21 cellular contexts compared by ENCODE assay signal in genomic region chr15:33313491-33313890, GRCh38. TPM values are rescaled to one million over a fixed set of nuclear protein-coding genes. Genes with fewer than 3 reads are reported as not detected.
"Had no signal": no experiment of that assay in that cellular context is flagged by ENCODE, and none has a peak within 500 bp of the region (broad histone marks: within the 10 kb centered on the region; RNA-seq: fewer than 3 reads in every experiment).

No MANE protein-coding gene starts in this region.

- ATAC-seq: activated CD8-positive, alpha-beta T cell treated with anti-CD3 and anti-CD28 coated beads, Interleukin-2, amount 10 ng/mL, durations not matched to agents 7 days and 5 days; gastroesophageal sphincter; heart right ventricle; left lobe of liver; lower lobe of right lung; stimulated activated naive B cell treated with anti-CD40 and anti-IgM and Interleukin-4, amounts not matched to agents 10 μg/mL and 1 μg/mL and 100 μg/mL, for 72 hours had no signal

- FAIRE-seq: TTC549 had no signal

- H3K4me3 ChIP-seq: gastroesophageal sphincter, heart right ventricle, lower lobe of right lung, sigmoid colon had no signal

- H3K36me3 ChIP-seq: gastroesophageal sphincter, heart right ventricle, lower lobe of right lung, sigmoid colon, WERI-Rb-1 had no signal

- DNase-seq: activated CD4-positive, alpha-beta T cell treated with anti-CD3 and anti-CD28 coated beads, Interleukin-2, amount 10 ng/mL, durations not matched to agents 7 days and 5 days; activated CD4-positive, CD25-positive, alpha-beta regulatory T cell treated with anti-CD3 and anti-CD28 coated beads, Interleukin-2, amount 50 U/mL, for 72 hours; activated CD8-positive, alpha-beta T cell treated with anti-CD3 and anti-CD28 coated beads, Interleukin-2, amount 10 ng/mL, durations not matched to agents 7 days and 5 days; activated naive CD4-positive, alpha-beta T cell treated with anti-CD3 and anti-CD28 coated beads, Interleukin-2, amount 10 ng/mL, durations not matched to agents 7 days and 5 days; activated T-cell treated with anti-CD3 and anti-CD28 coated beads, Interleukin-2, amount 50 U/mL, for 1 hour; central memory CD4-positive, alpha-beta T cell; dermis blood vessel endothelial cell; effector CD8-positive, alpha-beta T cell; heart right ventricle; islet precursor cell; lower lobe of right lung; naive B cell; sigmoid colon; stimulated activated CD4-positive, alpha-beta T cell treated with anti-CD3 and anti-CD28 coated beads, Interleukin-2, amount 100 ng/mL, for 48 hours; stimulated activated CD8-positive, alpha-beta memory T cell treated with anti-CD3 and anti-CD28 coated beads, Interleukin-4, amount 100 ng/mL, for 48 hours; stimulated activated naive B cell treated with anti-CD40 and anti-IgM and Interleukin-4, amounts not matched to agents 10 μg/mL and 1 μg/mL and 100 μg/mL, for 72 hours; T-helper 1 cell; WERI-Rb-1 had no signal

RNA-seq across cellular contexts. Expression of gene RYR3, which starts 2.7 kb away (rescaled TPM):
- total RNA-seq: activated CD4-positive, alpha-beta T cell treated with anti-CD3 and anti-CD28 coated beads, Interleukin-2, amount 10 ng/mL, durations not matched to agents 7 days and 5 days; activated CD8-positive, alpha-beta T cell treated with anti-CD3 and anti-CD28 coated beads, Interleukin-2, amount 10 ng/mL, durations not matched to agents 7 days and 5 days; dermis blood vessel endothelial cell; left lobe of liver had no signal
